In genomic region chr7:129367700-129368388, GRCh38 we compare ENCODE assay signal across 8 cellular contexts.
DNase-seq lines count a peak whose midpoint lies in the region; ATAC-seq and TF ChIP-seq lines count a peak whose summit lies in the region.

No MANE protein-coding gene starts in this region.

- no peak for TF ChIP-seq EP300 in suprapubic skin (IDR thresholded peaks at IDR 0.05)

- H3K27me3 Mint-ChIP-seq in activated naive CD4-positive, alpha-beta T cell treated with anti-CD3 and anti-CD28 coated beads, Interleukin-2, amount 10 ng/mL, durations not matched to agents 7 days and 5 days = no peaks in the 10 kb centered on the region

- H3K9ac ChIP-seq in GM23248 (no peak overlapping the region; the same call in 1 of the 2 replicates), Loucy (ENCODE audit: low read depth, low read length, poor library complexity, severe bottlenecking) (no peak overlapping the region)

- CTCF ChIA-PET in activated naive CD4-positive, alpha-beta T cell treated with anti-CD3 and anti-CD28 coated beads, Interleukin-2, amount 10 ng/mL, durations not matched to agents 7 days and 5 days (lab: Charles Lee) = interaction anchor here (0.6 to 5.8 kb wide), 42 partner anchors 8 to 510 kb away, joined by 3 to 133 read pairs (median 4); partner anchors contain the start of genes AHCYL2, NRF1 and STRIP2

- H3K4me1 ChIP-seq in DOHH2 (ENCODE audit: control insufficient read depth, low read length) (peaks cover 15% of the 10 kb centered on the region), GM23248 (ENCODE audit: insufficient read depth) (no peaks in the 10 kb centered on the region), Loucy (ENCODE audit: insufficient read depth, low read length, poor library complexity, severe bottlenecking) (peaks cover 10% of the 10 kb centered on the region), suprapubic skin (peaks cover 15% of the 10 kb centered on the region)

- no peak for TF ChIP-seq POLR2A in suprapubic skin (IDR thresholded peaks at IDR 0.05)

- DNase-seq in GM23248 (peak; percentile 82), SK-N-DZ (ENCODE audit: low spot score) (peak; percentile 61), globus pallidus (ENCODE audit: low spot score) (peak; percentile 70), omental fat pad (ENCODE audit: low spot score) (peak; percentile 50), suprapubic skin (ENCODE audit: low spot score in 2 of 2) (peak in 1 of 2 donors; percentile 78)
- peak; percentile 87 for DNase-seq in activated naive CD4-positive, alpha-beta T cell treated with anti-CD3 and anti-CD28 coated beads, Interleukin-2, amount 10 ng/mL, durations not matched to agents 7 days and 5 days

- H3K27ac ChIP-seq in DOHH2 (ENCODE audit: low read depth, low read length) (no peak overlapping the region), GM23248 (no peak overlapping the region), suprapubic skin (no peak overlapping the region)

- no peaks in the 10 kb centered on the region for H3K9me3 Mint-ChIP-seq in activated naive CD4-positive, alpha-beta T cell treated with anti-CD3 and anti-CD28 coated beads, Interleukin-2, amount 10 ng/mL, durations not matched to agents 7 days and 5 days

- TF ChIP-seq CTCF in DOHH2 (IDR thresholded peaks at IDR 0.05; ENCODE audit: low read depth, low read length, poor library complexity, severe bottlenecking) (peak; percentile 100), Loucy (conservative IDR thresholded peaks at IDR 0.05; ENCODE audit: low read length) (peak; percentile 95), omental fat pad (IDR thresholded peaks at IDR 0.05) (no peak), suprapubic skin (IDR thresholded peaks at IDR 0.05) (peak; percentile 82 to 85)

- in situ Hi-C loops in GM23248 (cut with MboI) = loop anchor here (10.0 to 25.0 kb wide), 4 partner anchors 97 to 644 kb away; no protein-coding TSS in a partner anchor

- H3K9me2 ChIP-seq in DOHH2 (replicated peaks; ENCODE audit: control insufficient read depth, low read length) = no peaks in the 10 kb centered on the region
- H3K9me2 ChIP-seq in GM23248 (ENCODE audit: insufficient read depth) = no peaks in the 10 kb centered on the region
- no peaks in the 10 kb centered on the region for H3K9me2 ChIP-seq in Loucy (replicated peaks; ENCODE audit: low read depth, low read length)

- 22 to 25% methylated on average over 11 of the region's 11 CpGs for WGBS in GM23248 (ENCODE audit: low coverage in 1 of 2, low lambda C conversion rate in 2 of 2, missing lambda C conversion rate in 2 of 2), 2 experiments
- WGBS in suprapubic skin = 12% methylated on average over 11 of the region's 11 CpGs

- H3K27ac Mint-ChIP-seq in activated naive CD4-positive, alpha-beta T cell treated with anti-CD3 and anti-CD28 coated beads, Interleukin-2, amount 10 ng/mL, durations not matched to agents 7 days and 5 days = peak overlapping the region; percentile 85

- ATAC-seq in omental fat pad (ENCODE audit: low FRiP score) = no peak

- H3K4me2 ChIP-seq in DOHH2 (ENCODE audit: low read length) (peak overlapping the region; percentile 17; the same call in 1 of the 2 replicates), GM23248 (ENCODE audit: unreplicated experiment) (peak overlapping the region; percentile 69), Loucy (ENCODE audit: low read depth, low read length, poor library complexity, severe bottlenecking) (no peak overlapping the region)

- H3K4me3 ChIP-seq in DOHH2 (ENCODE audit: low read length) (no peak overlapping the region), GM23248 (no peak overlapping the region), Loucy (ENCODE audit: low read length, poor library complexity, severe bottlenecking) (no peak overlapping the region), suprapubic skin (peak overlapping the region; percentile 8)

- peaks cover 32% of the 10 kb centered on the region for H3K4me1 Mint-ChIP-seq in activated naive CD4-positive, alpha-beta T cell treated with anti-CD3 and anti-CD28 coated beads, Interleukin-2, amount 10 ng/mL, durations not matched to agents 7 days and 5 days

- H3F3A ChIP-seq in DOHH2 (ENCODE audit: control insufficient read depth, insufficient read depth) (no peaks in the 10 kb centered on the region), GM23248 (ENCODE audit: insufficient read depth) (no peaks in the 10 kb centered on the region), Loucy (ENCODE audit: low read depth) (no peaks in the 10 kb centered on the region)

- no peaks in the 10 kb centered on the region for H3K36me3 Mint-ChIP-seq in activated naive CD4-positive, alpha-beta T cell treated with anti-CD3 and anti-CD28 coated beads, Interleukin-2, amount 10 ng/mL, durations not matched to agents 7 days and 5 days

- no peaks in the 10 kb centered on the region for H3K9me3 ChIP-seq in DOHH2 (ENCODE audit: control insufficient read depth, insufficient read depth, low read length)
- no peaks in the 10 kb centered on the region for H3K9me3 ChIP-seq in GM23248 (ENCODE audit: low read depth)
- no peaks in the 10 kb centered on the region for H3K9me3 ChIP-seq in Loucy (ENCODE audit: insufficient read depth, low read depth, low read length)
- H3K9me3 ChIP-seq in suprapubic skin = no peaks in the 10 kb centered on the region

- no peaks in the 10 kb centered on the region for H4K20me1 ChIP-seq in DOHH2 (ENCODE audit: control insufficient read depth, insufficient read depth, low read depth, low read length)
- no peaks in the 10 kb centered on the region for H4K20me1 ChIP-seq in GM23248 (ENCODE audit: insufficient read depth)
- no peaks in the 10 kb centered on the region for H4K20me1 ChIP-seq in Loucy (ENCODE audit: insufficient read depth, low read length, poor library complexity, severe bottlenecking)

- H3K79me2 ChIP-seq in DOHH2 (ENCODE audit: control insufficient read depth, low read length) (no peaks in the 10 kb centered on the region), GM23248 (ENCODE audit: insufficient read depth) (no peaks in the 10 kb centered on the region), Loucy (ENCODE audit: insufficient read depth, low read length) (no peaks in the 10 kb centered on the region)

- H3K27me3 ChIP-seq in DOHH2 (ENCODE audit: control insufficient read depth, low read length) (0 out of 2 replicates have a peak, but pooled peaks cover 3% of the 10 kb centered on the region), GM23248 (replicated peaks; ENCODE audit: insufficient read depth) (no peaks in the 10 kb centered on the region), Loucy (ENCODE audit: insufficient read depth, low read length, poor library complexity, severe bottlenecking) (no peaks in the 10 kb centered on the region), suprapubic skin (no peaks in the 10 kb centered on the region)

- H2AFZ ChIP-seq in GM23248 (peak overlapping the region; percentile 52; the same call in 1 of the 2 replicates), Loucy (ENCODE audit: low read length) (no peak overlapping the region)

- H3K36me3 ChIP-seq in DOHH2 (ENCODE audit: control insufficient read depth, low read length) (no peaks in the 10 kb centered on the region), GM23248 (ENCODE audit: low read depth) (no peaks in the 10 kb centered on the region), Loucy (ENCODE audit: insufficient read depth, low read length) (no peaks in the 10 kb centered on the region), suprapubic skin (no peaks in the 10 kb centered on the region)

- peak overlapping the region; percentile 51 for H3K4me3 Mint-ChIP-seq in activated naive CD4-positive, alpha-beta T cell treated with anti-CD3 and anti-CD28 coated beads, Interleukin-2, amount 10 ng/mL, durations not matched to agents 7 days and 5 days

Comparison
In these comparisons a context has a peak if more than half of its experiments do, and no peak if none do; other contexts are left out.
1. CTCF ChIP-seq: peak in DOHH2 (single experiment), Loucy (single experiment) and suprapubic skin (2 of 2); none in omental fat pad (0 of 3).